ENCODE assay signal across 8 cellular contexts in genomic region chr10:4807803-4808507, GRCh38. TPM values are rescaled to one million over a fixed set of nuclear protein-coding genes. Genes with fewer than 3 reads are reported as not detected.
DNase-seq lines count a peak whose midpoint lies in the region; ATAC-seq and TF ChIP-seq lines count a peak whose summit lies in the region.

No MANE protein-coding gene starts in this region.

- H4K20me1 ChIP-seq in SK-N-SH (ENCODE audit: insufficient read depth), result no peaks in the 10 kb centered on the region

- no peaks in the 10 kb centered on the region for H3K79me2 ChIP-seq in SK-N-SH (ENCODE audit: insufficient read depth)

- H3K9me3 Mint-ChIP-seq in memory B cell, result no peaks in the 10 kb centered on the region

- H3K27ac ChIP-seq in SK-N-SH (ENCODE audit: low read depth in 2 of 2, low read length in 1 of 2), result peak overlapping the region in 1 of 2 experiments; percentile 95; a peak in 3 of 4 replicates

- no peak overlapping the region for H3K27ac Mint-ChIP-seq in memory B cell

- H2AFZ ChIP-seq in SK-N-SH (ENCODE audit: low read depth), result peak overlapping the region; percentile 74; the same call in 1 of the 2 replicates

- ATAC-seq in HG02623 (IDR thresholded peaks at IDR 0.05; ENCODE audit: unreplicated experiment) (peak; percentile 46), memory B cell (ENCODE audit: low read depth) (peak; percentile 37)

- no peaks in the 10 kb centered on the region for H3K9me2 ChIP-seq in SK-N-SH

- peak overlapping the region; percentile 58; the same call in 1 of the 2 replicates for H3K4me2 ChIP-seq in SK-N-SH

- TF ChIP-seq RAD21 in SK-N-SH (IDR thresholded peaks at IDR 0.05; ENCODE audit: low read length), result no peak

- H3F3A ChIP-seq in SK-N-SH (replicated peaks; ENCODE audit: insufficient read depth), result peaks cover 50% of the 10 kb centered on the region

- 8% methylated on average over 4 of the region's 4 CpGs for WGBS in SK-N-SH (ENCODE audit: low lambda C conversion rate)

- TF ChIP-seq CTCF in GM12864 (IDR thresholded peaks at IDR 0.05; ENCODE audit: low read depth, low read length, missing control alignments) (no peak), SK-N-SH (IDR thresholded peaks at IDR 0.05) (no peak)

- peak overlapping the region; percentile 67 for H3K9ac ChIP-seq in SK-N-SH

- no peak overlapping the region for H3K4me3 Mint-ChIP-seq in memory B cell

- H3K27me3 ChIP-seq in SK-N-SH (ENCODE audit: insufficient read depth), result no peaks in the 10 kb centered on the region

- no peaks in the 10 kb centered on the region for H3K36me3 ChIP-seq in SK-N-SH (replicated peaks in 1 of 2; ENCODE audit: control insufficient read depth in 1 of 2, insufficient read depth in 2 of 2, low read length in 1 of 2)

- DNase-seq in GM12864 (ENCODE audit: low read depth), result peak; percentile 5
- no peak for DNase-seq in SK-N-SH
- DNase-seq in memory B cell (ENCODE audit: low spot score in 2 of 2), result no peak
- DNase-seq in DMS79 treated with DMSO at 0.1 percent for 48 hours (lab: John Stamatoyannopoulos, UW), result no peak
- DNase-seq in NCI-H1417 treated with DMSO at 0.1 percent for 48 hours (lab: John Stamatoyannopoulos, UW), result no peak
- DNase-seq in activated T-cell treated with anti-CD3 and anti-CD28 coated beads, Interleukin-2, amount 50 U/mL, for 1 hour, result no peak
- no peak for DNase-seq in NCI-H510A treated with DMSO at 0.1 percent for 48 hours (lab: John Stamatoyannopoulos, UW)

- H3K27me3 Mint-ChIP-seq in memory B cell, result peaks cover 9% of the 10 kb centered on the region

- POLR2A ChIA-PET in SK-N-SH (lab: Yijun Ruan, JAX), result no interaction called here

- TF ChIP-seq EP300 in SK-N-SH (IDR thresholded peaks at IDR 0.05; ENCODE audit: borderline replicate concordance in 1 of 2, low read depth in 1 of 2, low read length in 1 of 2), result peak in 1 of 2 experiments; percentile 92; a peak in 2 of 4 replicates

- H3K36me3 Mint-ChIP-seq in memory B cell, result no peaks in the 10 kb centered on the region

- CTCF ChIA-PET in SK-N-SH (lab: Yijun Ruan, JAX), result interaction anchor here (0.9 kb wide), 1 partner anchor 41 kb away, joined by 3 read pairs; no protein-coding TSS in a partner anchor

- H3K4me3 ChIP-seq in GM12864 (ENCODE audit: low read depth, low read length) (no peak overlapping the region), SK-N-SH (ENCODE audit: low read depth in 2 of 2, low read length in 1 of 2) (no peak overlapping the region; a peak in 1 of 4 replicates)

- H3K4me1 Mint-ChIP-seq in memory B cell, result peaks cover 3% of the 10 kb centered on the region

- H3K9me3 ChIP-seq in SK-N-SH, result no peaks in the 10 kb centered on the region

- peaks cover 0 to 37% of the 10 kb centered on the region in 2 experiments; a peak in 2 of 4 replicates for H3K4me1 ChIP-seq in SK-N-SH (ENCODE audit: control insufficient read depth in 1 of 2, insufficient read depth in 2 of 2, low read depth in 1 of 2, low read length in 1 of 2)

TF ChIP-seq in SK-N-SH, 30 proteins besides CTCF, POLR2A, EP300 and RAD21 (continues in another document):
- no peak for TF ChIP-seq SIN3A (IDR thresholded peaks at IDR 0.05; ENCODE audit: borderline replicate concordance, low read depth, low read length)
- peak; percentile 72; the same call in 1 of the 2 replicates for TF ChIP-seq POLR2AphosphoS5 (IDR thresholded peaks at IDR 0.05; ENCODE audit: low read depth, low read length)
- no peak for TF ChIP-seq YY1 (IDR thresholded peaks at IDR 0.05; ENCODE audit: low read depth)
- TF ChIP-seq REST (IDR thresholded peaks at IDR 0.05; ENCODE audit: low read depth, low read length), result no peak
- TF ChIP-seq MXI1 (IDR thresholded peaks at IDR 0.05; ENCODE audit: low read depth, low read length), result no peak
- TF ChIP-seq TEAD4 (IDR thresholded peaks at IDR 0.05; ENCODE audit: borderline replicate concordance, insufficient read depth), result peak; percentile 97
- TF ChIP-seq GATA2 (CRISPR knock-in tag; IDR thresholded peaks at IDR 0.05), result no peak
- peak; percentile 82 for TF ChIP-seq JUND (IDR thresholded peaks at IDR 0.05)
- peak; percentile 9; the same call in 1 of the 2 replicates for TF ChIP-seq RXRA (IDR thresholded peaks at IDR 0.05; ENCODE audit: borderline replicate concordance, low read depth)
- no peak for TF ChIP-seq USF1 (IDR thresholded peaks at IDR 0.05; ENCODE audit: borderline replicate concordance, low read depth)
- peak; percentile 71 for TF ChIP-seq ZBTB33 (IDR thresholded peaks at IDR 0.05; ENCODE audit: borderline replicate concordance, low read depth)
- TF ChIP-seq PBX3 (IDR thresholded peaks at IDR 0.05), result peak; percentile 89
- TF ChIP-seq GABPA (IDR thresholded peaks at IDR 0.05; ENCODE audit: low read depth), result no peak
- TF ChIP-seq CHD2 (IDR thresholded peaks at IDR 0.05; ENCODE audit: low read length, partially characterized antibody), result no peak
- TF ChIP-seq TAF1 (IDR thresholded peaks at IDR 0.05; ENCODE audit: borderline replicate concordance, low read depth, low read length), result no peak
- no peak for TF ChIP-seq EZH2phosphoT487 (IDR thresholded peaks at IDR 0.05; ENCODE audit: borderline replicate concordance, low read depth)
- TF ChIP-seq NRF1 (IDR thresholded peaks at IDR 0.05; ENCODE audit: low read depth, low read length), result no peak
- no peak for TF ChIP-seq USF2 (IDR thresholded peaks at IDR 0.05; ENCODE audit: borderline replicate concordance, low read depth, low read length)
- TF ChIP-seq SMC3 (IDR thresholded peaks at IDR 0.05; ENCODE audit: low read depth, low read length), result no peak
- TF ChIP-seq RCOR1 (IDR thresholded peaks at IDR 0.05; ENCODE audit: low read length), result no peak

RNA-seq across cellular contexts. Expression of gene AKR1E2, which starts 18.1 kb away (rescaled TPM):
- 5.8 and 6.9 TPM in 2 replicates for polyA plus RNA-seq in SK-N-SH (2012; rRNA removed)
- polyA plus RNA-seq in SK-N-SH (2012; cell fraction: cytosol; rRNA removed), result 4.3 and 5.0 TPM in 2 replicates
- 17.5 and 19.0 TPM in 2 replicates for polyA plus RNA-seq in SK-N-SH (2012; cell fraction: nucleus; rRNA removed)
